ENCODE assay signal across 1 cellular context in the genomic region with DNA sequence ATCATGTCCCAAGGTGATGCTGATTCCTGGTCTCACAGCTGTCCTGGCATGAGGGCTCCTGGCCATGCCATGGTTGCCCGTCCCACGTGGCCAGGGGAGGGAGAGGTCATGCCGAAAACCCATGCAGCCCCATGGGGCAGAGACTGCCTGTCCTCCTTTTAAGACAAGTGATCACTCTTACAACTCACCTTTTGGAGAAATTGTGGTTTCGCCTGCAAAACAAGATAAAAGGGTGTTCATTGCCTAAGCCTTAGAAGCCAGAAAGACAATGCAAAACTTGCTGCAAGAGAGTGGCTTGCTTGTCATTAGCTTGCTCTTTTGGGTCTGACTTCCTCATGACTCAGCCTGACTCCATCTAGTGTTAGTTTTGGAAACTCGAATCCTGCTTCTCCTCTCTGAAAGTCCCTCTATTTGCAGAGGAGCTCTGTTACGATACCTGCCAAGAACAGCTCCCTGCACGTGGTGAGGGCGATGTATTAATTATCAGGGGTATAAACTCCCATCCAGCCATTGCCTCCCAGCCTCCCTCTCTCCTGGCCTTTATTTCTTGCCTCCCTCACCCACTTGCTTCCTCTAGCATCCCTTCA.
TF ChIP-seq lines count a peak whose summit lies in the region.

No MANE protein-coding gene starts in this region.

TF ChIP-seq in K562, 482 proteins besides CTCF, POLR2A, EP300 and RAD21 (continued from another document and continues in another):
- TF ChIP-seq HDGF (IDR thresholded peaks at IDR 0.05) (0 out of 2 replicates have a peak, but pooled peaks have one; percentile 42), RBM15 (IDR thresholded peaks at IDR 0.05; ENCODE audit: insufficient read depth, low read length) (no peak), FOXA3 (CRISPR knock-in tag; conservative IDR thresholded peaks at IDR 0.05 in 1 of 2, IDR thresholded peaks at IDR 0.05 in 1 of 2) (no peak), ETV5 (CRISPR knock-in tag; IDR thresholded peaks at IDR 0.05; ENCODE audit: low read depth) (no peak; the same call in 1 of the 2 replicates), EHMT2 (IDR thresholded peaks at IDR 0.05) (peak; percentile 84), XRCC5 (IDR thresholded peaks at IDR 0.05; ENCODE audit: low read depth, low read length) (no peak), STAT5A (IDR thresholded peaks at IDR 0.05; ENCODE audit: borderline replicate concordance, low read length) (peak; percentile 81), LCOR (CRISPR knock-in tag; IDR thresholded peaks at IDR 0.05) (peak; percentile 98), SMAD1 (IDR thresholded peaks at IDR 0.05; ENCODE audit: low read depth, low read length, partially characterized antibody) (no peak), TCF3 (CRISPR knock-in tag; IDR thresholded peaks at IDR 0.05) (peak; percentile 98), GTF2A2 (tag; IDR thresholded peaks at IDR 0.05) (no peak), DACH1 (IDR thresholded peaks at IDR 0.05; ENCODE audit: partially characterized antibody) (no peak), MXI1 (IDR thresholded peaks at IDR 0.05; ENCODE audit: low read depth, low read length) (0 out of 2 replicates have a peak, but pooled peaks have one; percentile 11), ILF3 (IDR thresholded peaks at IDR 0.05; ENCODE audit: borderline replicate concordance) (no peak), ZNF764 (CRISPR knock-in tag; IDR thresholded peaks at IDR 0.05; ENCODE audit: low read depth) (no peak), CC2D1A (IDR thresholded peaks at IDR 0.05) (peak; percentile 37; the same call in 1 of the 2 replicates), SIN3B (IDR thresholded peaks at IDR 0.05; ENCODE audit: low read depth) (no peak), KAT7 (CRISPR knock-in tag; IDR thresholded peaks at IDR 0.05; ENCODE audit: borderline replicate concordance) (no peak), SIRT6 (IDR thresholded peaks at IDR 0.05; ENCODE audit: low read depth, low read length) (no peak), HNRNPH1 (optimal IDR thresholded peaks at IDR 0.05; ENCODE audit: low read depth, low read length) (no peak), RBM39 (optimal IDR thresholded peaks at IDR 0.05; ENCODE audit: low read depth, low read length) (no peak), KDM1A (IDR thresholded peaks at IDR 0.05) (0 out of 4 replicates have a peak, but pooled peaks of 1 of the 2 experiments have one; percentile 11), DIDO1 (tag; IDR thresholded peaks at IDR 0.05; ENCODE audit: low read depth) (no peak), TRIM24 (IDR thresholded peaks at IDR 0.05) (peak; percentile 74 to 80; a peak in 3 of 4 replicates), ZNF146 (CRISPR knock-in tag; IDR thresholded peaks at IDR 0.05; ENCODE audit: unreplicated experiment) (no peak), SREBF2 (CRISPR knock-in tag; IDR thresholded peaks at IDR 0.05) (no peak), NCOA6 (IDR thresholded peaks at IDR 0.05) (no peak)
- TF ChIP-seq, protein P1, sequence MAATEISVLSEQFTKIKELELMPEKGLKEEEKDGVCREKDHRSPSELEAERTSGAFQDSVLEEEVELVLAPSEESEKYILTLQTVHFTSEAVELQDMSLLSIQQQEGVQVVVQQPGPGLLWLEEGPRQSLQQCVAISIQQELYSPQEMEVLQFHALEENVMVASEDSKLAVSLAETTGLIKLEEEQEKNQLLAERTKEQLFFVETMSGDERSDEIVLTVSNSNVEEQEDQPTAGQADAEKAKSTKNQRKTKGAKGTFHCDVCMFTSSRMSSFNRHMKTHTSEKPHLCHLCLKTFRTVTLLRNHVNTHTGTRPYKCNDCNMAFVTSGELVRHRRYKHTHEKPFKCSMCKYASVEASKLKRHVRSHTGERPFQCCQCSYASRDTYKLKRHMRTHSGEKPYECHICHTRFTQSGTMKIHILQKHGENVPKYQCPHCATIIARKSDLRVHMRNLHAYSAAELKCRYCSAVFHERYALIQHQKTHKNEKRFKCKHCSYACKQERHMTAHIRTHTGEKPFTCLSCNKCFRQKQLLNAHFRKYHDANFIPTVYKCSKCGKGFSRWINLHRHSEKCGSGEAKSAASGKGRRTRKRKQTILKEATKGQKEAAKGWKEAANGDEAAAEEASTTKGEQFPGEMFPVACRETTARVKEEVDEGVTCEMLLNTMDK (IDR thresholded peaks at IDR 0.05; ENCODE audit: borderline replicate concordance, insufficient read depth, low read depth, low read length, poor library complexity, severe bottlenecking), result peak; percentile 5
- TF ChIP-seq, protein P2, sequence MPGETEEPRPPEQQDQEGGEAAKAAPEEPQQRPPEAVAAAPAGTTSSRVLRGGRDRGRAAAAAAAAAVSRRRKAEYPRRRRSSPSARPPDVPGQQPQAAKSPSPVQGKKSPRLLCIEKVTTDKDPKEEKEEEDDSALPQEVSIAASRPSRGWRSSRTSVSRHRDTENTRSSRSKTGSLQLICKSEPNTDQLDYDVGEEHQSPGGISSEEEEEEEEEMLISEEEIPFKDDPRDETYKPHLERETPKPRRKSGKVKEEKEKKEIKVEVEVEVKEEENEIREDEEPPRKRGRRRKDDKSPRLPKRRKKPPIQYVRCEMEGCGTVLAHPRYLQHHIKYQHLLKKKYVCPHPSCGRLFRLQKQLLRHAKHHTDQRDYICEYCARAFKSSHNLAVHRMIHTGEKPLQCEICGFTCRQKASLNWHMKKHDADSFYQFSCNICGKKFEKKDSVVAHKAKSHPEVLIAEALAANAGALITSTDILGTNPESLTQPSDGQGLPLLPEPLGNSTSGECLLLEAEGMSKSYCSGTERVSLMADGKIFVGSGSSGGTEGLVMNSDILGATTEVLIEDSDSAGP (CRISPR knock-in tag; IDR thresholded peaks at IDR 0.05), result no peak
- TF ChIP-seq, protein P3, sequence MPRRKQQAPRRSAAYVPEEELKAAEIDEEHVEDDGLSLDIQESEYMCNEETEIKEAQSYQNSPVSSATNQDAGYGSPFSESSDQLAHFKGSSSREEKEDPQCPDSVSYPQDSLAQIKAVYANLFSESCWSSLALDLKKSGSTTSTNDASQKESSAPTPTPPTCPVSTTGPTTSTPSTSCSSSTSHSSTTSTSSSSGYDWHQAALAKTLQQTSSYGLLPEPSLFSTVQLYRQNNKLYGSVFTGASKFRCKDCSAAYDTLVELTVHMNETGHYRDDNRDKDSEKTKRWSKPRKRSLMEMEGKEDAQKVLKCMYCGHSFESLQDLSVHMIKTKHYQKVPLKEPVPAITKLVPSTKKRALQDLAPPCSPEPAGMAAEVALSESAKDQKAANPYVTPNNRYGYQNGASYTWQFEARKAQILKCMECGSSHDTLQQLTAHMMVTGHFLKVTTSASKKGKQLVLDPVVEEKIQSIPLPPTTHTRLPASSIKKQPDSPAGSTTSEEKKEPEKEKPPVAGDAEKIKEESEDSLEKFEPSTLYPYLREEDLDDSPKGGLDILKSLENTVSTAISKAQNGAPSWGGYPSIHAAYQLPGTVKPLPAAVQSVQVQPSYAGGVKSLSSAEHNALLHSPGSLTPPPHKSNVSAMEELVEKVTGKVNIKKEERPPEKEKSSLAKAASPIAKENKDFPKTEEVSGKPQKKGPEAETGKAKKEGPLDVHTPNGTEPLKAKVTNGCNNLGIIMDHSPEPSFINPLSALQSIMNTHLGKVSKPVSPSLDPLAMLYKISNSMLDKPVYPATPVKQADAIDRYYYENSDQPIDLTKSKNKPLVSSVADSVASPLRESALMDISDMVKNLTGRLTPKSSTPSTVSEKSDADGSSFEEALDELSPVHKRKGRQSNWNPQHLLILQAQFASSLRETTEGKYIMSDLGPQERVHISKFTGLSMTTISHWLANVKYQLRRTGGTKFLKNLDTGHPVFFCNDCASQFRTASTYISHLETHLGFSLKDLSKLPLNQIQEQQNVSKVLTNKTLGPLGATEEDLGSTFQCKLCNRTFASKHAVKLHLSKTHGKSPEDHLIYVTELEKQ (CRISPR knock-in tag; IDR thresholded peaks at IDR 0.05), result no peak
- TF ChIP-seq, protein P4, sequence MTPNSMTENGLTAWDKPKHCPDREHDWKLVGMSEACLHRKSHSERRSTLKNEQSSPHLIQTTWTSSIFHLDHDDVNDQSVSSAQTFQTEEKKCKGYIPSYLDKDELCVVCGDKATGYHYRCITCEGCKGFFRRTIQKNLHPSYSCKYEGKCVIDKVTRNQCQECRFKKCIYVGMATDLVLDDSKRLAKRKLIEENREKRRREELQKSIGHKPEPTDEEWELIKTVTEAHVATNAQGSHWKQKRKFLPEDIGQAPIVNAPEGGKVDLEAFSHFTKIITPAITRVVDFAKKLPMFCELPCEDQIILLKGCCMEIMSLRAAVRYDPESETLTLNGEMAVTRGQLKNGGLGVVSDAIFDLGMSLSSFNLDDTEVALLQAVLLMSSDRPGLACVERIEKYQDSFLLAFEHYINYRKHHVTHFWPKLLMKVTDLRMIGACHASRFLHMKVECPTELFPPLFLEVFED (CRISPR knock-in tag; conservative IDR thresholded peaks at IDR 0.05), result peak; percentile 77; the same call in 1 of the 2 replicates
- TF ChIP-seq, protein P5, sequence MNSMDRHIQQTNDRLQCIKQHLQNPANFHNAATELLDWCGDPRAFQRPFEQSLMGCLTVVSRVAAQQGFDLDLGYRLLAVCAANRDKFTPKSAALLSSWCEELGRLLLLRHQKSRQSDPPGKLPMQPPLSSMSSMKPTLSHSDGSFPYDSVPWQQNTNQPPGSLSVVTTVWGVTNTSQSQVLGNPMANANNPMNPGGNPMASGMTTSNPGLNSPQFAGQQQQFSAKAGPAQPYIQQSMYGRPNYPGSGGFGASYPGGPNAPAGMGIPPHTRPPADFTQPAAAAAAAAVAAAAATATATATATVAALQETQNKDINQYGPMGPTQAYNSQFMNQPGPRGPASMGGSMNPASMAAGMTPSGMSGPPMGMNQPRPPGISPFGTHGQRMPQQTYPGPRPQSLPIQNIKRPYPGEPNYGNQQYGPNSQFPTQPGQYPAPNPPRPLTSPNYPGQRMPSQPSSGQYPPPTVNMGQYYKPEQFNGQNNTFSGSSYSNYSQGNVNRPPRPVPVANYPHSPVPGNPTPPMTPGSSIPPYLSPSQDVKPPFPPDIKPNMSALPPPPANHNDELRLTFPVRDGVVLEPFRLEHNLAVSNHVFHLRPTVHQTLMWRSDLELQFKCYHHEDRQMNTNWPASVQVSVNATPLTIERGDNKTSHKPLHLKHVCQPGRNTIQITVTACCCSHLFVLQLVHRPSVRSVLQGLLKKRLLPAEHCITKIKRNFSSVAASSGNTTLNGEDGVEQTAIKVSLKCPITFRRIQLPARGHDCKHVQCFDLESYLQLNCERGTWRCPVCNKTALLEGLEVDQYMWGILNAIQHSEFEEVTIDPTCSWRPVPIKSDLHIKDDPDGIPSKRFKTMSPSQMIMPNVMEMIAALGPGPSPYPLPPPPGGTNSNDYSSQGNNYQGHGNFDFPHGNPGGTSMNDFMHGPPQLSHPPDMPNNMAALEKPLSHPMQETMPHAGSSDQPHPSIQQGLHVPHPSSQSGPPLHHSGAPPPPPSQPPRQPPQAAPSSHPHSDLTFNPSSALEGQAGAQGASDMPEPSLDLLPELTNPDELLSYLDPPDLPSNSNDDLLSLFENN (IDR thresholded peaks at IDR 0.05; ENCODE audit: low read depth in 2 of 2, low read length in 2 of 2), result peak in 1 of 2 experiments; percentile 84; a peak in 2 of 4 replicates
- TF ChIP-seq, protein P6, sequence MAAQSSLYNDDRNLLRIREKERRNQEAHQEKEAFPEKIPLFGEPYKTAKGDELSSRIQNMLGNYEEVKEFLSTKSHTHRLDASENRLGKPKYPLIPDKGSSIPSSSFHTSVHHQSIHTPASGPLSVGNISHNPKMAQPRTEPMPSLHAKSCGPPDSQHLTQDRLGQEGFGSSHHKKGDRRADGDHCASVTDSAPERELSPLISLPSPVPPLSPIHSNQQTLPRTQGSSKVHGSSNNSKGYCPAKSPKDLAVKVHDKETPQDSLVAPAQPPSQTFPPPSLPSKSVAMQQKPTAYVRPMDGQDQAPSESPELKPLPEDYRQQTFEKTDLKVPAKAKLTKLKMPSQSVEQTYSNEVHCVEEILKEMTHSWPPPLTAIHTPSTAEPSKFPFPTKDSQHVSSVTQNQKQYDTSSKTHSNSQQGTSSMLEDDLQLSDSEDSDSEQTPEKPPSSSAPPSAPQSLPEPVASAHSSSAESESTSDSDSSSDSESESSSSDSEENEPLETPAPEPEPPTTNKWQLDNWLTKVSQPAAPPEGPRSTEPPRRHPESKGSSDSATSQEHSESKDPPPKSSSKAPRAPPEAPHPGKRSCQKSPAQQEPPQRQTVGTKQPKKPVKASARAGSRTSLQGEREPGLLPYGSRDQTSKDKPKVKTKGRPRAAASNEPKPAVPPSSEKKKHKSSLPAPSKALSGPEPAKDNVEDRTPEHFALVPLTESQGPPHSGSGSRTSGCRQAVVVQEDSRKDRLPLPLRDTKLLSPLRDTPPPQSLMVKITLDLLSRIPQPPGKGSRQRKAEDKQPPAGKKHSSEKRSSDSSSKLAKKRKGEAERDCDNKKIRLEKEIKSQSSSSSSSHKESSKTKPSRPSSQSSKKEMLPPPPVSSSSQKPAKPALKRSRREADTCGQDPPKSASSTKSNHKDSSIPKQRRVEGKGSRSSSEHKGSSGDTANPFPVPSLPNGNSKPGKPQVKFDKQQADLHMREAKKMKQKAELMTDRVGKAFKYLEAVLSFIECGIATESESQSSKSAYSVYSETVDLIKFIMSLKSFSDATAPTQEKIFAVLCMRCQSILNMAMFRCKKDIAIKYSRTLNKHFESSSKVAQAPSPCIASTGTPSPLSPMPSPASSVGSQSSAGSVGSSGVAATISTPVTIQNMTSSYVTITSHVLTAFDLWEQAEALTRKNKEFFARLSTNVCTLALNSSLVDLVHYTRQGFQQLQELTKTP (IDR thresholded peaks at IDR 0.05; ENCODE audit: low read depth in 1 of 2, partially characterized antibody in 2 of 2), result peak; percentile 39 to 55
- TF ChIP-seq, protein P7, sequence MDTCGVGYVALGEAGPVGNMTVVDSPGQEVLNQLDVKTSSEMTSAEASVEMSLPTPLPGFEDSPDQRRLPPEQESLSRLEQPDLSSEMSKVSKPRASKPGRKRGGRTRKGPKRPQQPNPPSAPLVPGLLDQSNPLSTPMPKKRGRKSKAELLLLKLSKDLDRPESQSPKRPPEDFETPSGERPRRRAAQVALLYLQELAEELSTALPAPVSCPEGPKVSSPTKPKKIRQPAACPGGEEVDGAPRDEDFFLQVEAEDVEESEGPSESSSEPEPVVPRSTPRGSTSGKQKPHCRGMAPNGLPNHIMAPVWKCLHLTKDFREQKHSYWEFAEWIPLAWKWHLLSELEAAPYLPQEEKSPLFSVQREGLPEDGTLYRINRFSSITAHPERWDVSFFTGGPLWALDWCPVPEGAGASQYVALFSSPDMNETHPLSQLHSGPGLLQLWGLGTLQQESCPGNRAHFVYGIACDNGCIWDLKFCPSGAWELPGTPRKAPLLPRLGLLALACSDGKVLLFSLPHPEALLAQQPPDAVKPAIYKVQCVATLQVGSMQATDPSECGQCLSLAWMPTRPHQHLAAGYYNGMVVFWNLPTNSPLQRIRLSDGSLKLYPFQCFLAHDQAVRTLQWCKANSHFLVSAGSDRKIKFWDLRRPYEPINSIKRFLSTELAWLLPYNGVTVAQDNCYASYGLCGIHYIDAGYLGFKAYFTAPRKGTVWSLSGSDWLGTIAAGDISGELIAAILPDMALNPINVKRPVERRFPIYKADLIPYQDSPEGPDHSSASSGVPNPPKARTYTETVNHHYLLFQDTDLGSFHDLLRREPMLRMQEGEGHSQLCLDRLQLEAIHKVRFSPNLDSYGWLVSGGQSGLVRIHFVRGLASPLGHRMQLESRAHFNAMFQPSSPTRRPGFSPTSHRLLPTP (IDR thresholded peaks at IDR 0.05; ENCODE audit: borderline replicate concordance, extremely low read depth, insufficient read length), result no peak
- TF ChIP-seq, protein P8, sequence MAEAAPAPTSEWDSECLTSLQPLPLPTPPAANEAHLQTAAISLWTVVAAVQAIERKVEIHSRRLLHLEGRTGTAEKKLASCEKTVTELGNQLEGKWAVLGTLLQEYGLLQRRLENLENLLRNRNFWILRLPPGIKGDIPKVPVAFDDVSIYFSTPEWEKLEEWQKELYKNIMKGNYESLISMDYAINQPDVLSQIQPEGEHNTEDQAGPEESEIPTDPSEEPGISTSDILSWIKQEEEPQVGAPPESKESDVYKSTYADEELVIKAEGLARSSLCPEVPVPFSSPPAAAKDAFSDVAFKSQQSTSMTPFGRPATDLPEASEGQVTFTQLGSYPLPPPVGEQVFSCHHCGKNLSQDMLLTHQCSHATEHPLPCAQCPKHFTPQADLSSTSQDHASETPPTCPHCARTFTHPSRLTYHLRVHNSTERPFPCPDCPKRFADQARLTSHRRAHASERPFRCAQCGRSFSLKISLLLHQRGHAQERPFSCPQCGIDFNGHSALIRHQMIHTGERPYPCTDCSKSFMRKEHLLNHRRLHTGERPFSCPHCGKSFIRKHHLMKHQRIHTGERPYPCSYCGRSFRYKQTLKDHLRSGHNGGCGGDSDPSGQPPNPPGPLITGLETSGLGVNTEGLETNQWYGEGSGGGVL (CRISPR knock-in tag; IDR thresholded peaks at IDR 0.05), result no peak
